ENCODE assay signal across 20 cellular contexts in genomic region chr9:123445981-123446610, GRCh38.
DNase-seq lines count a peak whose midpoint lies in the region; ATAC-seq and TF ChIP-seq lines count a peak whose summit lies in the region.
"Had no signal": no experiment of that assay in that cellular context is flagged by ENCODE, and none has a peak within 500 bp of the region (broad histone marks: within the 10 kb centered on the region; RNA-seq: fewer than 3 reads in every experiment).

No MANE protein-coding gene starts in this region.

- DNase-seq in EH (ENCODE audit: low read depth) (peak; percentile 12), LHCN-M2 (ENCODE audit: low read depth) (peak; percentile 7), epithelial cell of esophagus (ENCODE audit: low read depth) (peak; percentile 19), nephron progenitor cell (peak; percentile 35), KG1 (lab: John Stamatoyannopoulos, UW) (no peak)
- DNase-seq in stimulated activated CD8-positive, alpha-beta memory T cell treated with anti-CD3 and anti-CD28 coated beads, Interleukin-4, amount 100 ng/mL, for 48 hours = no peak
- DNase-seq: activated CD8-positive, alpha-beta memory T cell treated with anti-CD3 and anti-CD28 coated beads, Interleukin-2, amount 50 U/mL, for 4 hours; COR-L47; heart left ventricle; NCI-H146; NCI-H446; SIG-M5; stimulated activated CD4-positive, alpha-beta T cell treated with anti-CD3 and anti-CD28 coated beads, Interleukin-12 subunit alpha, Interleukin-12 subunit beta, amount 100 ng/mL, for 4 hours; T-helper 2 cell had no signal

- no peaks in the 10 kb centered on the region for H3K27me3 Mint-ChIP-seq in nephron progenitor cell (ENCODE audit: low read depth, poor library complexity)
- H3K27me3 Mint-ChIP-seq: activated naive CD8-positive, alpha-beta T cell; stimulated activated naive CD8-positive, alpha-beta T cell treated with anti-CD3 and anti-CD28 coated beads, Interleukin-15, Interleukin-2, amounts not matched to agents 100 ng/mL and 50 ng/mL, for 24 hours had no signal

- no peak for TF ChIP-seq CTCF in epithelial cell of esophagus (IDR thresholded peaks at IDR 0.05; ENCODE audit: insufficient read depth, low read depth, low read length, missing control alignments)
- TF ChIP-seq CTCF in nephron progenitor cell (IDR thresholded peaks at IDR 0.05) = no peak

- H3K27ac Mint-ChIP-seq in nephron progenitor cell = peak overlapping the region; percentile 98
- H3K27ac Mint-ChIP-seq: activated naive CD8-positive, alpha-beta T cell; stimulated activated naive CD8-positive, alpha-beta T cell treated with anti-CD3 and anti-CD28 coated beads, Interleukin-15, Interleukin-2, amounts not matched to agents 100 ng/mL and 50 ng/mL, for 24 hours had no signal

- ATAC-seq in GM19452 (IDR thresholded peaks at IDR 0.05; ENCODE audit: unreplicated experiment) (no peak), HG03565 (IDR thresholded peaks at IDR 0.05; ENCODE audit: unreplicated experiment) (no peak)
- ATAC-seq: activated CD4-positive, CD25-positive, alpha-beta regulatory T cell treated with anti-CD3 and anti-CD28 coated beads, Interleukin-2, amount 50 U/mL, for 24 hours; pancreas had no signal

- peaks cover 65% of the 10 kb centered on the region for H3K4me1 Mint-ChIP-seq in nephron progenitor cell

- H3K36me3 Mint-ChIP-seq in nephron progenitor cell (ENCODE audit: low read depth) = peaks cover 3% of the 10 kb centered on the region

- no peaks in the 10 kb centered on the region for H3K9me3 Mint-ChIP-seq in nephron progenitor cell
- H3K9me3 Mint-ChIP-seq: stimulated activated naive CD8-positive, alpha-beta T cell treated with anti-CD3 and anti-CD28 coated beads, Interleukin-15, Interleukin-2, amounts not matched to agents 100 ng/mL and 50 ng/mL, for 24 hours had no signal

- H3K4me3 Mint-ChIP-seq in nephron progenitor cell = peak overlapping the region; percentile 46
- H3K4me3 Mint-ChIP-seq: activated naive CD8-positive, alpha-beta T cell; stimulated activated naive CD8-positive, alpha-beta T cell treated with anti-CD3 and anti-CD28 coated beads, Interleukin-15, Interleukin-2, amounts not matched to agents 100 ng/mL and 50 ng/mL, for 24 hours had no signal

- H3K4me3 ChIP-seq in epithelial cell of esophagus (ENCODE audit: low read length) = no peak overlapping the region
- H3K4me3 ChIP-seq: heart left ventricle, pancreas had no signal

Comparison
In these comparisons a context has a peak if more than half of its experiments do, and no peak if none do; other contexts are left out.
1. DNase-seq: peak in EH (single experiment), LHCN-M2 (single experiment), epithelial cell of esophagus (single experiment) and nephron progenitor cell (single experiment); none in KG1 (single experiment) and stimulated activated CD8-positive, alpha-beta memory T cell treated with anti-CD3 and anti-CD28 coated beads, Interleukin-4, amount 100 ng/mL, for 48 hours (single experiment).